ENCODE assay signal across 8 cellular contexts in the genomic region with DNA sequence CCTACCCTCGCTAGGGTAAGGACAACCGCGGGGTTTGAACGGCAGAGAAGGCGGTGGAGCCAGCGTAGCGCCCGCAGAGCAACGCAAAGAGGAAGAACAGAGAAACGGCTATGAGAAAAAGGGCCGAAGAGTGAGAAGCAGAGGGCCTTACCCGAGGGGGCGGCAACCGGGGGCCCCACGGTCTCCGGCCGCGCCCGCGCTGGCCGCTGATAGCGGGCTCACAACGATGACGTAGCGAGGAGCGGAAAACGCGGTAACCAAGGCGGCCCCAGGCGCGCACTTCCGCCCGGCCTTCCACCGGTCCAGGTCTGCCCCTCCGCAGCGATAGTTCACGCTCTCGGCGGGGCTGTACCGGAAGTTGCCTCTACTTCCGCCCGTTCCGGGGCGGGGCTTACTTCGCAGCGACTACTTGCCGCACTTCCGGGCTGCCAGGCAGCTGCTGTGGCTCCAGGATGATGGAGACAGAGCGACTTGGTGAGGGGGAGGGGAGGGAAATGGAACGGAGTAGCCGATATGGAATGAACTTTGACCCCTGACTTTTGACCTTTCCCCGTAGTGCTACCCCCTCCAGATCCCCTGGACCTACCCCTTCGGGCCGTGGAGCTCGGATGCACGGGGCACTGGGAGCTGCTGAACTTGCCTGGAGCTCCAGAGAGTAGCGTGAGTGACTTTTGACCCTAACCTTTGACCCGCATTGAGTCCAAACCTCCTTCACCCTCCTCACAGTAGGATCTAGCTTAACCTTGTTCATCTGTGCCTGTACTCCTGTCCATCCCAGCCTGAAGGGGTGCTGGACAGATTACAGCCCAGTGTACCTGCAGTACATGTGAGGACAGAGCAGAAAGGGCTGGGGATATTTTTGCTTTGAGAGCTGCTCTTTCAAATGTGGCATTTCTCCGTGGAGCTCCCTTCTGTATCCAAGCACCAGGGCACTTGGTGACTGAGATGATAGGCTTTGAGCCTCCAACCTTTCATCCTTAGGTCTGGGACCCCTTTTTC. TPM values are rescaled to one million over a fixed set of nuclear protein-coding genes. Genes with fewer than 3 reads are reported as not detected.
DNase-seq lines count a peak whose midpoint lies in the region; ATAC-seq and TF ChIP-seq lines count a peak whose summit lies in the region.

A gene with protein sequence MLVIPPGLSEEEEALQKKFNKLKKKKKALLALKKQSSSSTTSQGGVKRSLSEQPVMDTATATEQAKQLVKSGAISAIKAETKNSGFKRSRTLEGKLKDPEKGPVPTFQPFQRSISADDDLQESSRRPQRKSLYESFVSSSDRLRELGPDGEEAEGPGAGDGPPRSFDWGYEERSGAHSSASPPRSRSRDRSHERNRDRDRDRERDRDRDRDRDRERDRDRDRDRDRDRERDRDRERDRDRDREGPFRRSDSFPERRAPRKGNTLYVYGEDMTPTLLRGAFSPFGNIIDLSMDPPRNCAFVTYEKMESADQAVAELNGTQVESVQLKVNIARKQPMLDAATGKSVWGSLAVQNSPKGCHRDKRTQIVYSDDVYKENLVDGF (minus strand): TSS at position 231 of the 999 bp plus-strand sequence. CDS start 525 bp downstream, outside the sequence.
A gene (plus strand): TSS at position 435 of the 999 bp plus-strand sequence. CDS start 18 bp downstream, at position 453.

- H3K9me3 ChIP-seq in T-helper 17 cell (ENCODE audit: control insufficient read depth, low read length, poor library complexity, severe bottlenecking) (no peaks in the 10 kb centered on the region), left ventricle myocardium inferior (replicated peaks) (no peaks in the 10 kb centered on the region), prostate gland (no peaks in the 10 kb centered on the region)

- no peaks in the 10 kb centered on the region for H3K27me3 Mint-ChIP-seq in T-helper 17 cell

- peaks cover 9% of the 10 kb centered on the region for H3K36me3 Mint-ChIP-seq in T-helper 17 cell (ENCODE audit: low read depth)

- peaks cover 29% of the 10 kb centered on the region for H3K4me1 ChIP-seq in left ventricle myocardium inferior
- no peaks in the 10 kb centered on the region for H3K4me1 ChIP-seq in prostate gland (replicated peaks)
- H3K4me1 ChIP-seq in urinary bladder (ENCODE audit: insufficient read depth): no peaks in the 10 kb centered on the region

- no peak for TF ChIP-seq CTCF in left ventricle myocardium inferior (IDR thresholded peaks at IDR 0.05; ENCODE audit: borderline replicate concordance)
- TF ChIP-seq CTCF in prostate gland (IDR thresholded peaks at IDR 0.05): no peak

- DNase-seq in NCI-H1694 treated with DMSO at 0.1 percent for 48 hours (lab: John Stamatoyannopoulos, UW) (peak; percentile 88), T-helper 17 cell (peak; percentile 96 to 97 (median 97)), amygdala (lab: John Stamatoyannopoulos, UW) (peak; percentile 84 to 99 (median 97)), left ventricle myocardium inferior (peak; percentile 98), prostate gland (ENCODE audit: low spot score) (peak; percentile 98)

- peak; percentile 83 for TF ChIP-seq POLR2A in GM15510 (IDR thresholded peaks at IDR 0.05; ENCODE audit: borderline replicate concordance, extremely low read depth, insufficient read length)
- peak; percentile 60 for TF ChIP-seq POLR2A in prostate gland (IDR thresholded peaks at IDR 0.05)

- intact Hi-C loops in left ventricle myocardium inferior (cut with micrococcal nuclease): no loop called here
- intact Hi-C loops in prostate gland (cut with DNase I): loop anchor here (2.0 kb wide), 1 partner anchor 56 kb away; a partner anchor contains a TSS

- H3K4me1 Mint-ChIP-seq in T-helper 17 cell: peaks cover 20% of the 10 kb centered on the region

- peak; percentile 97 for ATAC-seq in HG02885 (IDR thresholded peaks at IDR 0.05; ENCODE audit: poor library complexity, unreplicated experiment)
- ATAC-seq in T-helper 17 cell: peak; percentile 98

- H3K27ac ChIP-seq in left ventricle myocardium inferior (replicated peaks) (peak within 1 kb of the TSS; percentile 88), prostate gland (peak within 1 kb of the TSS; percentile 63 to 73), urinary bladder (ENCODE audit: low read depth) (peak within 1 kb of the TSS; percentile 62)

- H3K27ac Mint-ChIP-seq in T-helper 17 cell: peak within 1 kb of the TSS; percentile 97

- no peaks in the 10 kb centered on the region for H3K27me3 ChIP-seq in left ventricle myocardium inferior (ENCODE audit: low read depth)
- H3K27me3 ChIP-seq in prostate gland (replicated peaks; ENCODE audit: insufficient read depth): no peaks in the 10 kb centered on the region

- H3K4me3 Mint-ChIP-seq in T-helper 17 cell: peak within 1 kb of the TSS; percentile 96

- H3K4me3 ChIP-seq in left ventricle myocardium inferior (peak within 1 kb of the TSS; percentile 79), prostate gland (peak within 1 kb of the TSS; percentile 59 to 65), urinary bladder (ENCODE audit: low read depth, low read length) (peak within 1 kb of the TSS; percentile 78)

- H3K36me3 ChIP-seq in left ventricle myocardium inferior (peaks cover 67% of the 10 kb centered on the region), prostate gland (peaks cover 5 to 13% of the 10 kb centered on the region in 2 donors), urinary bladder (ENCODE audit: insufficient read depth) (peaks cover 2% of the 10 kb centered on the region)

- under 1% methylated on average over 59 of the region's 59 CpGs for WGBS in prostate gland
- under 1% methylated on average over 59 of the region's 59 CpGs for WGBS in urinary bladder

RNA-seq across cellular contexts. Expression of the first gene that starts in this region (rescaled TPM):
- total RNA-seq in T-helper 17 cell: 10 to 100 TPM; 45.8 to 46.2 TPM
- 39.3 TPM for total RNA-seq in left ventricle myocardium inferior
- total RNA-seq in prostate gland: 10 to 100 TPM; 88.9 to 94.0 TPM
- 39.8 TPM for total RNA-seq in urinary bladder
- polyA plus RNA-seq in urinary bladder: 53.6 TPM

RNA-seq across cellular contexts. Expression of the second gene that starts in this region (rescaled TPM):
- 10 to 100 TPM; 85.5 to 94.5 TPM for total RNA-seq in T-helper 17 cell
- 32.9 TPM for total RNA-seq in left ventricle myocardium inferior
- total RNA-seq in prostate gland: 10 to 100 TPM; 34.8 to 66.2 TPM
- 28.9 TPM for total RNA-seq in urinary bladder
- 48.8 TPM for polyA plus RNA-seq in urinary bladder

Comparison
In these comparisons a context has a peak if more than half of its experiments do, and no peak if none do; other contexts are left out.
1. Peak in every context shown above with its lines: DNase-seq, ATAC-seq, H3K4me3 ChIP-seq and H3K27ac ChIP-seq.